ENCODE assay signal across 8 cellular contexts in the genomic region with DNA sequence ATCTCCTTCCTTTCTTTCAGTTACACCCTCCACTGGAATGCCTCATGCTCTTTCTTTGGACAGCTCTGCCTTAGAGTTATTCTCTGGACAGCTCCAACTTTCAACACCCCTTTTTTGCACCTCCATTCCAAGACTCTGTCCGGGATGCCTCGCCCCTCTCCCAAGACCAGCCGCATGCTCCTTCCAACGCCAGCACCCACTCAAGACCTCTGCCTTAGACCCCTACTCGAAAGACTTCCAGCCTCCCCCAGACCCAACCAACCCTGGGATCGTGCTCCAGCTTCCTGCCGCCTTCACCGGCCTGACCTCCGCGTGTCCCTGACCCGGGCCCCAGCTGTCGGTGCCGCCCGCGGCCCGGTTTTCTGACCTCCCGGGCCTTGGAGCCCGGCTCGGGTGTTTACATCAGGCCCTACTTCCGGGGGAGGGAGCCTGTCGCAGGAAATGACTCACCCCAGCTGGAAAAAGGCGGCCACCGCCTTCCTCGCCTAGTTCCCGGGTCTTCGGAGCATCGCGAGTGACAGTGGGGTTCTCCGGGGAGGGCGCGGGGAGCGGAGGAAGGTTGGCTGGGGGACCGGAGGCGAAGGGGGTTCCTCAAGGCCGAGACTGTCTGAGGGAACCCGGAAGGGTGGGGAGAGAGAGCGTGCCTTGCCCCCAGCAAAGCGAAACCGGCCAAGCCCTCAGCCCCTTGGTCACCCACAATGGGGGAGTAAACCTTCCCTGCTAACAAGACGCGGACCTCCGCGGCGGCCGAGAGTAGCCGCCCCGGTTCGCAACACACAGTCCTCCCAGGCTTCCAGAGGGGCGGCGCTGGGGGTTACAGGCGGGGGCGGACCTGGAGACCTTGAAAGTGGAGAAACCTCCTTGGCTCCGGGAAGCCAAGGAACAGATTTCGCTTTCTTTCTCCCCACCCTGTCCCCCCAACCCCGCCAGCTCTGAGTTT. TPM values are rescaled to one million over a fixed set of nuclear protein-coding genes. Genes with fewer than 3 reads are reported as not detected.
DNase-seq lines count a peak whose midpoint lies in the region; ATAC-seq and TF ChIP-seq lines count a peak whose summit lies in the region.

A gene (minus strand): TSS at position 399 of the 940 bp plus-strand sequence. CDS start 1,792 bp downstream, outside the sequence.

- TF ChIP-seq CTCF in GM13976 (IDR thresholded peaks at IDR 0.05; ENCODE audit: borderline replicate concordance, control extremely low read depth, extremely low read depth, insufficient read depth, missing control alignments): no peak

- H3K9me3 Mint-ChIP-seq in activated CD4-positive, alpha-beta T cell treated with anti-CD3 and anti-CD28 coated beads, Interleukin-2, amount 10 ng/mL, durations not matched to agents 7 days and 5 days: no peaks in the 10 kb centered on the region

- in situ Hi-C loops in GM13976 (cut with MboI; ENCODE audit: low sequenced_read_pairs, unreplicated experiment): no loop called here

- CTCF ChIA-PET in activated CD4-positive, alpha-beta T cell treated with anti-CD3 and anti-CD28 coated beads, Interleukin-2, amount 10 ng/mL, durations not matched to agents 7 days and 5 days (lab: Charles Lee): interaction anchor here (0.7 to 1.3 kb wide), 6 partner anchors 9 to 246 kb away, joined by 3 to 5 read pairs (median 3); no protein-coding TSS in a partner anchor

- peaks cover 9% of the 10 kb centered on the region for H3K36me3 Mint-ChIP-seq in activated CD4-positive, alpha-beta T cell treated with anti-CD3 and anti-CD28 coated beads, Interleukin-2, amount 10 ng/mL, durations not matched to agents 7 days and 5 days (ENCODE audit: low read depth)

- peak within 1 kb of the TSS; percentile 96 for H3K4me3 Mint-ChIP-seq in activated CD4-positive, alpha-beta T cell treated with anti-CD3 and anti-CD28 coated beads, Interleukin-2, amount 10 ng/mL, durations not matched to agents 7 days and 5 days

- peak; percentile 84 for DNase-seq in GM13976 (ENCODE audit: low spot score)
- peak; percentile 55 for DNase-seq in NCI-H345 (lab: John Stamatoyannopoulos, UW)
- peak; percentile 77 for DNase-seq in activated CD4-positive, alpha-beta T cell treated with anti-CD3 and anti-CD28 coated beads, Interleukin-2, amount 10 ng/mL, durations not matched to agents 7 days and 5 days
- DNase-seq in cortex of kidney (lab: John Stamatoyannopoulos, UW): peak; percentile 3
- peak; percentile 84 for DNase-seq in left kidney (ENCODE audit: low read depth, low spot score)
- DNase-seq in stimulated activated CD4-positive, alpha-beta T cell treated with anti-CD3 and anti-CD28 coated beads, Interleukin-2, amount 100 ng/mL, for 24 hours: peak; percentile 66 to 70

- ATAC-seq in HG02973 (IDR thresholded peaks at IDR 0.05; ENCODE audit: unreplicated experiment) (peak; percentile 73), HG03097 (IDR thresholded peaks at IDR 0.05; ENCODE audit: low FRiP score, unreplicated experiment) (no peak)

- peaks cover 18% of the 10 kb centered on the region for H3K4me1 Mint-ChIP-seq in activated CD4-positive, alpha-beta T cell treated with anti-CD3 and anti-CD28 coated beads, Interleukin-2, amount 10 ng/mL, durations not matched to agents 7 days and 5 days

- H3K27me3 Mint-ChIP-seq in activated CD4-positive, alpha-beta T cell treated with anti-CD3 and anti-CD28 coated beads, Interleukin-2, amount 10 ng/mL, durations not matched to agents 7 days and 5 days: no peaks in the 10 kb centered on the region

- H3K27ac Mint-ChIP-seq in activated CD4-positive, alpha-beta T cell treated with anti-CD3 and anti-CD28 coated beads, Interleukin-2, amount 10 ng/mL, durations not matched to agents 7 days and 5 days: peak within 1 kb of the TSS; percentile 98

- POLR2A ChIA-PET in activated CD4-positive, alpha-beta T cell treated with anti-CD3 and anti-CD28 coated beads, Interleukin-2, amount 10 ng/mL, durations not matched to agents 7 days and 5 days (lab: Charles Lee): no interaction called here

RNA-seq across cellular contexts. Expression of the gene that starts here (rescaled TPM):
- total RNA-seq in activated CD4-positive, alpha-beta T cell treated with anti-CD3 and anti-CD28 coated beads, Interleukin-2, amount 10 ng/mL, durations not matched to agents 7 days and 5 days: 10 to 100 TPM; 44.0 to 48.6 TPM

Comparison
In these comparisons a context has a peak if more than half of its experiments do, and no peak if none do; other contexts are left out.
1. DNase-seq: peak in every context shown above with its lines; median percentile 84 in GM13976; 84 in left kidney; 77 in activated CD4-positive, alpha-beta T cell treated with anti-CD3 and anti-CD28 coated beads, Interleukin-2, amount 10 ng/mL, durations not matched to agents 7 days and 5 days; 68 in stimulated activated CD4-positive, alpha-beta T cell treated with anti-CD3 and anti-CD28 coated beads, Interleukin-2, amount 100 ng/mL, for 24 hours; 55 in NCI-H345; 3 in cortex of kidney.